In genomic region chr16:81314603-81315270, GRCh38 we compare ENCODE assay signal across 1 cellular context.
TF ChIP-seq lines count a peak whose summit lies in the region.

GAN (plus strand) TSS chr16:81314962; CDS start chr16:81315114, 152 bp downstream.

TF ChIP-seq in K562, 482 proteins besides CTCF, POLR2A, EP300 and RAD21 (continued from another document and continues in another):
- TF ChIP-seq THAP12 (CRISPR knock-in tag; IDR thresholded peaks at IDR 0.05) (peak; percentile 42; the same call in 1 of the 2 replicates), ZBTB40 (IDR thresholded peaks at IDR 0.05) (peak; percentile 66), ZBTB40 (CRISPR knock-in tag; IDR thresholded peaks at IDR 0.05) (no peak), ILF3 (IDR thresholded peaks at IDR 0.05; ENCODE audit: borderline replicate concordance) (peak; percentile 79; the same call in 1 of the 2 replicates), KLF16 (IDR thresholded peaks at IDR 0.05) (0 out of 2 replicates have a peak, but pooled peaks have one; percentile 17), ZNF143 (CRISPR knock-in tag; IDR thresholded peaks at IDR 0.05) (no peak; the same call in 1 of the 2 replicates), ZFP91 (CRISPR knock-in tag; IDR thresholded peaks at IDR 0.05) (peak; percentile 97), TRIM24 (IDR thresholded peaks at IDR 0.05) (peak in 1 of 2 experiments; percentile 35; a peak in 1 of 4 replicates), U2AF1 (optimal IDR thresholded peaks at IDR 0.05; ENCODE audit: low read depth, low read length) (no peak), ATF1 (CRISPR knock-in tag; IDR thresholded peaks at IDR 0.05) (peak; percentile 97), ATF1 (tag; IDR thresholded peaks at IDR 0.05) (peak; percentile 99), CLOCK (CRISPR knock-in tag; IDR thresholded peaks at IDR 0.05; ENCODE audit: borderline replicate concordance) (no peak), NFIC (IDR thresholded peaks at IDR 0.05) (peak; percentile 34; the same call in 1 of the 2 replicates), BRF1 (IDR thresholded peaks at IDR 0.05; ENCODE audit: borderline replicate concordance, extremely low read depth, insufficient read length) (no peak), ESRRB (CRISPR knock-in tag; IDR thresholded peaks at IDR 0.05; ENCODE audit: borderline replicate concordance) (no peak), MIER1 (IDR thresholded peaks at IDR 0.05; ENCODE audit: low read depth) (no peak), ZBTB49 (CRISPR knock-in tag; IDR thresholded peaks at IDR 0.05; ENCODE audit: borderline replicate concordance) (no peak), CC2D1A (IDR thresholded peaks at IDR 0.05) (no peak), TCF3 (CRISPR knock-in tag; IDR thresholded peaks at IDR 0.05) (0 out of 2 replicates have a peak, but pooled peaks have one; percentile 18), ASH1L (IDR thresholded peaks at IDR 0.05; ENCODE audit: borderline replicate concordance, low read depth, partially characterized antibody) (no peak), ERF (CRISPR knock-in tag; IDR thresholded peaks at IDR 0.05) (peak; percentile 72; the same call in 1 of the 2 replicates), AFF4 (CRISPR knock-in tag; IDR thresholded peaks at IDR 0.05) (no peak), BCOR (IDR thresholded peaks at IDR 0.05) (peak; percentile 70; the same call in 1 of the 2 replicates), ELK3 (CRISPR knock-in tag; IDR thresholded peaks at IDR 0.05) (no peak), TBP (optimal IDR thresholded peaks at IDR 0.05; ENCODE audit: low read depth, low read length) (peak; percentile 94)
